ENCODE assay signal across 21 cellular contexts in the genomic region with DNA sequence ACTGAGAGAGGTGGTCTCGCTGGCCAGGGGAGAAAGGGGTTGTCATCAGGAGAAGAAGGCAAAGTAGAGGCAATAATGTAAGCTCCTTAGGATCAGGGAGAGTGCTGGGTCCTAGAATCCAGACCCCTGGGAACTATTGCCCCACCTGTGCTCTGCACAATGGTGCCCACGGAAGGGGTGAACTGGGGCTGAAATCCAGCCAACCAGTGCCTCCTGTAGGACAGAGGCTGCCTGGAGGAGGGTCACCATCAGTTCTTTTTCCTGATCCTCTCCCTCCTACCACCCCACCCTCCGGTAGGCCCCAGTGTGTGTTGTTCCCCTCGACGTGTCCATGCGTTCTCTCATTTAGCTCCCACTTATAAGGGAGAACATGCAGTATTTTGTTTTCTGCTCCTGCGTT.
"Had no signal": no experiment of that assay in that cellular context is flagged by ENCODE, and none has a peak within 500 bp of the region (broad histone marks: within the 10 kb centered on the region; RNA-seq: fewer than 3 reads in every experiment).

No MANE protein-coding gene starts in this region.

- H3K27ac ChIP-seq: gastrocnemius medialis, psoas muscle, sigmoid colon, suprapubic skin, thyroid gland had no signal

- FAIRE-seq: kidney had no signal

- H3K4me3 ChIP-seq: gastrocnemius medialis, lung, psoas muscle, sigmoid colon, suprapubic skin, thyroid gland had no signal

- DNase-seq: cerebellar nuclear complex; cortex of kidney; effector memory CD8-positive, alpha-beta T cell; gastrocnemius medialis; head of caudate nucleus; kidney; natural killer cell; nucleus accumbens; psoas muscle; right cardiac atrium; sigmoid colon; stimulated activated CD4-positive, alpha-beta T cell treated with anti-CD3 and anti-CD28 coated beads, Interleukin-4, amount 100 ng/mL, for 4 hours; stimulated activated naive CD8-positive, alpha-beta T cell treated with anti-CD3 and anti-CD28 coated beads, Interleukin-15, amount 100 ng/mL, for 72 hours; thyroid gland; trophoblast cell had no signal

- H3K4me1 ChIP-seq: gastrocnemius medialis, psoas muscle, suprapubic skin had no signal

- H3K27me3 ChIP-seq: gastrocnemius medialis, sigmoid colon, suprapubic skin, thyroid gland had no signal

- ATAC-seq: effector memory CD8-positive, alpha-beta T cell; gastrocnemius medialis; left lobe of liver; natural killer cell; psoas muscle; right cardiac atrium; stimulated activated memory B cell treated with anti-CD40 and anti-IgM and Interleukin-4, amounts not matched to agents 10 μg/mL and 1 μg/mL and 100 μg/mL, for 72 hours; stimulated activated naive CD8-positive, alpha-beta T cell treated with anti-CD3 and anti-CD28 coated beads, Interleukin-15, amount 100 ng/mL, for 72 hours had no signal

- H3K27me3 Mint-ChIP-seq: stimulated activated naive CD8-positive, alpha-beta T cell treated with anti-CD3 and anti-CD28 coated beads, Interleukin-15, amount 100 ng/mL, for 72 hours had no signal

- H3K4me1 Mint-ChIP-seq: natural killer cell; stimulated activated memory B cell treated with anti-CD40 and anti-IgM and Interleukin-4, amounts not matched to agents 10 μg/mL and 1 μg/mL and 100 μg/mL, for 72 hours; stimulated activated naive CD8-positive, alpha-beta T cell treated with anti-CD3 and anti-CD28 coated beads, Interleukin-15, amount 100 ng/mL, for 72 hours had no signal

- H3K4me3 Mint-ChIP-seq: effector memory CD8-positive, alpha-beta T cell; memory B cell; natural killer cell; neural crest cell; stimulated activated memory B cell treated with anti-CD40 and anti-IgM and Interleukin-4, amounts not matched to agents 10 μg/mL and 1 μg/mL and 100 μg/mL, for 72 hours; stimulated activated naive CD8-positive, alpha-beta T cell treated with anti-CD3 and anti-CD28 coated beads, Interleukin-15, amount 100 ng/mL, for 72 hours had no signal

- H3K36me3 Mint-ChIP-seq: memory B cell; natural killer cell; stimulated activated memory B cell treated with anti-CD40 and anti-IgM and Interleukin-4, amounts not matched to agents 10 μg/mL and 1 μg/mL and 100 μg/mL, for 72 hours had no signal

- H3K9me3 Mint-ChIP-seq: effector memory CD8-positive, alpha-beta T cell; memory B cell; natural killer cell; neural crest cell; stimulated activated memory B cell treated with anti-CD40 and anti-IgM and Interleukin-4, amounts not matched to agents 10 μg/mL and 1 μg/mL and 100 μg/mL, for 72 hours; stimulated activated naive CD8-positive, alpha-beta T cell treated with anti-CD3 and anti-CD28 coated beads, Interleukin-15, amount 100 ng/mL, for 72 hours had no signal

- H3K27ac Mint-ChIP-seq: effector memory CD8-positive, alpha-beta T cell; memory B cell; natural killer cell; stimulated activated memory B cell treated with anti-CD40 and anti-IgM and Interleukin-4, amounts not matched to agents 10 μg/mL and 1 μg/mL and 100 μg/mL, for 72 hours; stimulated activated naive CD8-positive, alpha-beta T cell treated with anti-CD3 and anti-CD28 coated beads, Interleukin-15, amount 100 ng/mL, for 72 hours had no signal

- H3K9me3 ChIP-seq: gastrocnemius medialis, psoas muscle, sigmoid colon, suprapubic skin, thyroid gland had no signal

- H3K36me3 ChIP-seq: gastrocnemius medialis, sigmoid colon, suprapubic skin, thyroid gland had no signal
